ENCODE assay signal across 10 cellular contexts in the genomic region with DNA sequence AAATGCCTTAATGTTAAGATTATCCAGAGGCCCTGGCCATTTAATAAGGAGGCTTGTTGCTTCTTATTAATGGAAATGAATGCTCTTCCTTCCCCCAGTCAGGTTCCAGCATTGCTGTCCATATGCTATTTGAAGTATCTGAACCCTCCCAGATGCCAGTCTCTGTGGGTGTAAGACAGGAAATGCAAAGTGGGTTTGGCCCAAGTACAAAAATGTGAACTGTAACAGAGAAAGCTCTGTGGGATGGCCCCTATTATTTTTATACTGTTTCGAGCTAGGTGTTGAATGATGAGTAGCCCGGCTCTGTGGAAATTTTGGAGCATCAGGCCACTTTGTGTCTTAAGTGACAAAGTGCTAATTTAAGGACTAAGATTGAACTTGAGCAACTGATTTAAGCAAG.
DNase-seq lines count a peak whose midpoint lies in the region; ATAC-seq and TF ChIP-seq lines count a peak whose summit lies in the region.
"Had no signal": no experiment of that assay in that cellular context is flagged by ENCODE, and none has a peak within 500 bp of the region (broad histone marks: within the 10 kb centered on the region; RNA-seq: fewer than 3 reads in every experiment).

No MANE protein-coding gene starts in this region.

- H3K27me3 Mint-ChIP-seq in osteocyte (ENCODE audit: unreplicated experiment) = peaks cover 20% of the 10 kb centered on the region

- peak overlapping the region; percentile 76 for H3K4me2 ChIP-seq in Loucy (ENCODE audit: low read depth, low read length, poor library complexity, severe bottlenecking)

- H2AFZ ChIP-seq in Loucy (ENCODE audit: low read length) = 0 out of 2 replicates have a peak overlapping the region, but pooled peaks have one; percentile 9

- H3K27me3 ChIP-seq in Loucy (ENCODE audit: insufficient read depth, low read length, poor library complexity, severe bottlenecking) (no peaks in the 10 kb centered on the region), breast epithelium (no peaks in the 10 kb centered on the region)

- peak overlapping the region; percentile 36 for H3K9ac ChIP-seq in Loucy (ENCODE audit: low read depth, low read length, poor library complexity, severe bottlenecking)

- TF ChIP-seq POLR2A in breast epithelium (IDR thresholded peaks at IDR 0.05) = no peak

- H3K9me3 ChIP-seq in Loucy (ENCODE audit: insufficient read depth, low read depth, low read length) = no peaks in the 10 kb centered on the region
- H3K9me3 ChIP-seq in breast epithelium = no peaks in the 10 kb centered on the region

- H3K27ac ChIP-seq in breast epithelium = peak overlapping the region; percentile 54 to 65

- no peaks in the 10 kb centered on the region for H3K9me2 ChIP-seq in Loucy (replicated peaks; ENCODE audit: low read depth, low read length)

- no peaks in the 10 kb centered on the region for H3F3A ChIP-seq in Loucy (ENCODE audit: low read depth)

- peaks cover 39% of the 10 kb centered on the region for H3K4me1 Mint-ChIP-seq in osteocyte (ENCODE audit: unreplicated experiment)

- no peaks in the 10 kb centered on the region for H3K9me3 Mint-ChIP-seq in osteocyte (ENCODE audit: unreplicated experiment)

- H4K20me1 ChIP-seq in Loucy (ENCODE audit: insufficient read depth, low read length, poor library complexity, severe bottlenecking) = no peaks in the 10 kb centered on the region

- TF ChIP-seq CTCF in Loucy (conservative IDR thresholded peaks at IDR 0.05; ENCODE audit: low read length) (no peak), breast epithelium (IDR thresholded peaks at IDR 0.05) (no peak), osteocyte (IDR thresholded peaks at IDR 0.05) (no peak)

- H3K36me3 ChIP-seq in Loucy (ENCODE audit: insufficient read depth, low read length) (no peaks in the 10 kb centered on the region), breast epithelium (no peaks in the 10 kb centered on the region)

- no peaks in the 10 kb centered on the region for H3K79me2 ChIP-seq in Loucy (ENCODE audit: insufficient read depth, low read length)

- ATAC-seq in GM21786 (IDR thresholded peaks at IDR 0.05; ENCODE audit: unreplicated experiment) (no peak), GM18511 (IDR thresholded peaks at IDR 0.05; ENCODE audit: unreplicated experiment) (no peak)

- intact Hi-C loops in breast epithelium (cut with DNase I; ENCODE audit: low total_unique reads) = no loop called here

- peak overlapping the region; percentile 43 for H3K4me3 ChIP-seq in Loucy (ENCODE audit: low read length, poor library complexity, severe bottlenecking)
- H3K4me3 ChIP-seq in breast epithelium = no peak overlapping the region

- peaks cover 2% of the 10 kb centered on the region for H3K36me3 Mint-ChIP-seq in osteocyte (ENCODE audit: unreplicated experiment)
- H3K36me3 Mint-ChIP-seq: naive B cell had no signal

- DNase-seq in EH (ENCODE audit: low read depth) (peak; percentile 78), breast epithelium (ENCODE audit: low spot score in 2 of 2) (peak in 1 of 2 donors; percentile 61), osteocyte (ENCODE audit: extremely low spot score, unreplicated experiment) (no peak), NCI-H69 (lab: John Stamatoyannopoulos, UW) (no peak), NCI-H2196 (lab: John Stamatoyannopoulos, UW; ENCODE audit: unreplicated experiment) (no peak)
- DNase-seq: naive B cell, NCI-H2227 treated with DMSO at 0.1 percent for 48 hours had no signal

- H3K27ac Mint-ChIP-seq in osteocyte (ENCODE audit: unreplicated experiment) = no peak overlapping the region

- H3K4me3 Mint-ChIP-seq in osteocyte (ENCODE audit: unreplicated experiment) = peak overlapping the region; percentile 21

- H3K4me1 ChIP-seq in Loucy (ENCODE audit: insufficient read depth, low read length, poor library complexity, severe bottlenecking) (peaks cover 47% of the 10 kb centered on the region), breast epithelium (no peaks in the 10 kb centered on the region)
